In genomic region chr18:39842042-39842791, GRCh38 we compare ENCODE assay signal across 11 cellular contexts.
A peak's percentile ranks its signal among the peaks of the same experiment; 100 is the strongest.
DNase-seq lines count a peak whose midpoint lies in the region; ATAC-seq and TF ChIP-seq lines count a peak whose summit lies in the region.
"Had no signal": no experiment of that assay in that cellular context is flagged by ENCODE, and none has a peak within 500 bp of the region (broad histone marks: within the 10 kb centered on the region; RNA-seq: fewer than 3 reads in every experiment).

No MANE protein-coding gene starts in this region.

- TF ChIP-seq CTCF in astrocyte of the spinal cord (IDR thresholded peaks at IDR 0.05; ENCODE audit: low read depth, low read length): no peak

- ATAC-seq in GM19463 (IDR thresholded peaks at IDR 0.05; ENCODE audit: unreplicated experiment): no peak
- ATAC-seq: activated T-helper 17 cell treated with anti-CD3 and anti-CD28 coated beads, Interleukin-2, amount 50 U/mL, for 72 hours had no signal

- H3K27ac ChIP-seq in stomach smooth muscle (ENCODE audit: low read length): no peak overlapping the region
- H3K27ac ChIP-seq: 22Rv1 had no signal

- peaks cover 13% of the 10 kb centered on the region for H3K4me1 ChIP-seq in stomach smooth muscle (ENCODE audit: control insufficient read depth, insufficient read depth, low read length)

- DNase-seq in DMS79 treated with DMSO at 0.1 percent for 48 hours (lab: John Stamatoyannopoulos, UW) (peak; percentile 18), DMS79 (lab: John Stamatoyannopoulos, UW) (no peak), astrocyte of the spinal cord (ENCODE audit: low read depth, low spot score) (no peak), iPS-NIHi7 (ENCODE audit: extremely low spot score) (peak; percentile 32), islet precursor cell (no peak)
- DNase-seq in activated naive CD4-positive, alpha-beta T cell treated with Interleukin-2 at 50 U/mL for 16 hours: no peak
- DNase-seq: NCI-H187 treated with DMSO at 0.1 percent for 48 hours had no signal

- no peaks in the 10 kb centered on the region for H3K36me3 ChIP-seq in stomach smooth muscle (ENCODE audit: control insufficient read depth in 2 of 2, insufficient read depth in 2 of 2, low read length in 2 of 2)

- H3K9me3 ChIP-seq in stomach smooth muscle (ENCODE audit: control insufficient read depth in 2 of 2, low read length in 2 of 2): no peaks in the 10 kb centered on the region

- peak overlapping the region in 1 of 2 donors; percentile 12 for H3K9ac ChIP-seq in stomach smooth muscle (ENCODE audit: low read length in 2 of 2)

- in situ Hi-C loops in astrocyte of the spinal cord (cut with HindIII; ENCODE audit: low sequenced_read_pairs): no loop called here

- H3K27me3 ChIP-seq in stomach smooth muscle (ENCODE audit: control insufficient read depth in 1 of 2, insufficient read depth in 2 of 2, low read length in 2 of 2): no peaks in the 10 kb centered on the region

- peak overlapping the region; percentile 52 for H3K4me3 ChIP-seq in astrocyte of the spinal cord (ENCODE audit: low read depth, low read length)
- H3K4me3 ChIP-seq in stomach smooth muscle (ENCODE audit: low read length in 2 of 2): peak overlapping the region; percentile 52 to 79

Comparison
In these comparisons a context has a peak if more than half of its experiments do, and no peak if none do; other contexts are left out.
1. DNase-seq: peak in DMS79 treated with DMSO at 0.1 percent for 48 hours (single experiment) and iPS-NIHi7 (single experiment); none in DMS79 (single experiment), astrocyte of the spinal cord (single experiment), islet precursor cell (single experiment) and activated naive CD4-positive, alpha-beta T cell treated with Interleukin-2 at 50 U/mL for 16 hours (single experiment).